In genomic region chr9:36276840-36277239, GRCh38 we compare ENCODE assay signal across 10 cellular contexts. TPM values are rescaled to one million over a fixed set of nuclear protein-coding genes. Genes with fewer than 3 reads are reported as not detected.
A peak's percentile ranks its signal among the peaks of the same experiment; 100 is the strongest.
DNase-seq lines count a peak whose midpoint lies in the region; ATAC-seq and TF ChIP-seq lines count a peak whose summit lies in the region.
"Had no signal": no experiment of that assay in that cellular context is flagged by ENCODE, and none has a peak within 500 bp of the region (broad histone marks: within the 10 kb centered on the region; RNA-seq: fewer than 3 reads in every experiment).

No MANE protein-coding gene starts in this region.

- TF ChIP-seq EP300 in suprapubic skin (IDR thresholded peaks at IDR 0.05): no peak

- H3K27me3 ChIP-seq in thoracic aorta (replicated peaks; ENCODE audit: insufficient read depth) (no peaks in the 10 kb centered on the region), suprapubic skin (no peaks in the 10 kb centered on the region)

- H3K36me3 ChIP-seq in thoracic aorta: no peaks in the 10 kb centered on the region
- no peaks in the 10 kb centered on the region for H3K36me3 ChIP-seq in suprapubic skin

- DNase-seq in NCI-H2171 treated with DMSO at 0.1 percent for 48 hours (lab: John Stamatoyannopoulos, UW) (peak; percentile 0), NCI-H2171 (lab: John Stamatoyannopoulos, UW) (no peak), astrocyte of the spinal cord (ENCODE audit: low read depth, low spot score) (peak; percentile 84), islet precursor cell (peak; percentile 73), thoracic aorta (ENCODE audit: low spot score) (no peak), NCI-H345 (lab: John Stamatoyannopoulos, UW) (no peak), suprapubic skin (ENCODE audit: low spot score in 2 of 2) (no peak), NCI-H146 treated with DMSO at 0.1 percent for 48 hours (lab: John Stamatoyannopoulos, UW; ENCODE audit: unreplicated experiment) (no peak)
- DNase-seq: activated naive CD8-positive, alpha-beta T cell treated with anti-CD3 and anti-CD28 coated beads, Interleukin-2, amount 10 ng/mL, durations not matched to agents 7 days and 5 days; SHP77 treated with DMSO at 0.1 percent for 48 hours had no signal

- no peak for TF ChIP-seq POLR2A in suprapubic skin (IDR thresholded peaks at IDR 0.05)

- H3K4me3 ChIP-seq in astrocyte of the spinal cord (ENCODE audit: low read depth, low read length) (peak overlapping the region; percentile 22), thoracic aorta (peak overlapping the region; percentile 39), suprapubic skin (no peak overlapping the region)

- WGBS in suprapubic skin: 33% methylated on average over 7 of the region's 7 CpGs

- no peak overlapping the region for H3K27ac ChIP-seq in thoracic aorta
- H3K27ac ChIP-seq in suprapubic skin: no peak overlapping the region

- no peaks in the 10 kb centered on the region for H3K9me3 ChIP-seq in thoracic aorta
- H3K9me3 ChIP-seq in suprapubic skin: no peaks in the 10 kb centered on the region

- H3K4me1 ChIP-seq in thoracic aorta (ENCODE audit: control insufficient read depth in 1 of 2, low read depth in 2 of 2): peaks cover 0 to 2% of the 10 kb centered on the region in 2 donors
- H3K4me1 ChIP-seq in suprapubic skin: no peaks in the 10 kb centered on the region

- TF ChIP-seq CTCF in astrocyte of the spinal cord (IDR thresholded peaks at IDR 0.05; ENCODE audit: low read depth, low read length) (no peak), thoracic aorta (IDR thresholded peaks at IDR 0.05) (no peak), suprapubic skin (IDR thresholded peaks at IDR 0.05) (no peak)

- in situ Hi-C loops in astrocyte of the spinal cord (cut with HindIII; ENCODE audit: low sequenced_read_pairs): no loop called here

- ATAC-seq in thoracic aorta (ENCODE audit: insufficient number of reproducible peaks, low FRiP score, low read depth): no peak

RNA-seq across cellular contexts. Expression of gene GNE, which starts 18.6 kb away (rescaled TPM):
- 10 to 100 TPM; 23.3 to 26.1 TPM for total RNA-seq in thoracic aorta
- total RNA-seq in suprapubic skin: 10 to 100 TPM in 3 of 4 donors, 1 to 10 TPM in 1; 9.6 to 20.0 (median 14.9) TPM

Comparison
In these comparisons a context has a peak if more than half of its experiments do, and no peak if none do; other contexts are left out.
1. DNase-seq: peak in NCI-H2171 treated with DMSO at 0.1 percent for 48 hours (single experiment), astrocyte of the spinal cord (single experiment) and islet precursor cell (single experiment); none in NCI-H2171 (single experiment), thoracic aorta (single experiment), NCI-H345 (single experiment), suprapubic skin (0 of 2) and NCI-H146 treated with DMSO at 0.1 percent for 48 hours (single experiment).